Comparison of ENCODE assay signal across 19 cellular contexts in genomic region chr15:58741032-58741431, GRCh38. TPM values are rescaled to one million over a fixed set of nuclear protein-coding genes. Genes with fewer than 3 reads are reported as not detected.
A peak's percentile ranks its signal among the peaks of the same experiment; 100 is the strongest.
DNase-seq lines count a peak whose midpoint lies in the region; ATAC-seq, FAIRE-seq and TF ChIP-seq lines count a peak whose summit lies in the region.
"Had no signal": no experiment of that assay in that cellular context is flagged by ENCODE, and none has a peak within 500 bp of the region (broad histone marks: within the 10 kb centered on the region; RNA-seq: fewer than 3 reads in every experiment).

No MANE protein-coding gene starts in this region.

- in situ Hi-C loops in K562 (cut with MboI) (loop anchor here (10.0 kb wide), 1 partner anchor 306 kb away; the partner anchor contains the start of gene LIPC), brain microvascular endothelial cell (cut with HindIII; ENCODE audit: low pct_ligation_motif_present, low sequenced_read_pairs) (no loop called here)

- H3K9me3 ChIP-seq in BLaER1 (no peaks in the 10 kb centered on the region), K562 (replicated peaks; ENCODE audit: control insufficient read depth, insufficient read depth, low read depth, low read length) (no peaks in the 10 kb centered on the region), upper lobe of left lung (no peaks in the 10 kb centered on the region)
- no peaks in the 10 kb centered on the region for H3K9me3 ChIP-seq in CD4-positive, alpha-beta T cell (ENCODE audit: control insufficient read depth, low read length)
- H3K9me3 ChIP-seq in CD8-positive, alpha-beta memory T cell (ENCODE audit: low read length) = no peaks in the 10 kb centered on the region
- H3K9me3 ChIP-seq: Peyer's patch, SJSA1 had no signal

- peak overlapping the region; percentile 46 for H3K4me3 Mint-ChIP-seq in CD4-positive, alpha-beta T cell
- H3K4me3 Mint-ChIP-seq in CD8-positive, alpha-beta memory T cell = peak overlapping the region in 2 of 7 donors; percentile 4 to 8

- no peaks in the 10 kb centered on the region for H3K36me3 Mint-ChIP-seq in CD4-positive, alpha-beta T cell (ENCODE audit: low read depth)
- no peaks in the 10 kb centered on the region for H3K36me3 Mint-ChIP-seq in CD8-positive, alpha-beta memory T cell
- H3K36me3 Mint-ChIP-seq: IgD-negative memory B cell had no signal

- peaks cover 17% of the 10 kb centered on the region for H3K36me3 ChIP-seq in BLaER1
- peaks cover 5% of the 10 kb centered on the region; the same call in 2 of the 3 replicates for H3K36me3 ChIP-seq in K562 (ENCODE audit: control insufficient read depth, insufficient read depth, low read length)
- H3K36me3 ChIP-seq in brain microvascular endothelial cell (replicated peaks) = no peaks in the 10 kb centered on the region
- no peaks in the 10 kb centered on the region for H3K36me3 ChIP-seq in CD8-positive, alpha-beta memory T cell (ENCODE audit: insufficient read depth, low read length)
- no peaks in the 10 kb centered on the region for H3K36me3 ChIP-seq in upper lobe of left lung
- H3K36me3 ChIP-seq: Peyer's patch had no signal

- ATAC-seq in CD4-positive, alpha-beta T cell (ENCODE audit: poor library complexity) = no peak
- ATAC-seq in K562 (no peak), upper lobe of left lung (ENCODE audit: low FRiP score in 2 of 2) (no peak), HG02970 (IDR thresholded peaks at IDR 0.05; ENCODE audit: low FRiP score, unreplicated experiment) (no peak)

- peak overlapping the region; percentile 1 for H3K27ac Mint-ChIP-seq in CD4-positive, alpha-beta T cell
- H3K27ac Mint-ChIP-seq in CD8-positive, alpha-beta memory T cell = peak overlapping the region in 2 of 8 donors; percentile 12 to 18
- H3K27ac Mint-ChIP-seq: IgD-negative memory B cell had no signal

- H3K4me3 ChIP-seq in BLaER1 = no peak overlapping the region
- H3K4me3 ChIP-seq in K562 = no peak overlapping the region
- no peak overlapping the region for H3K4me3 ChIP-seq in brain microvascular endothelial cell (ENCODE audit: low read depth, low read length)
- H3K4me3 ChIP-seq in CD8-positive, alpha-beta memory T cell (ENCODE audit: low read length) = no peak overlapping the region
- no peak overlapping the region for H3K4me3 ChIP-seq in upper lobe of left lung
- H3K4me3 ChIP-seq: Peyer's patch, SJSA1 had no signal

- TF ChIP-seq RAD21 in K562 (CRISPR knock-in tag; conservative IDR thresholded peaks at IDR 0.05 in 1 of 2, IDR thresholded peaks at IDR 0.05 in 1 of 2) = no peak

- no peak overlapping the region for H2AFZ ChIP-seq in K562 (ENCODE audit: low read depth, low read length)

- FAIRE-seq in K562 (lab: Jason Lieb, UNC) = no peak
- FAIRE-seq: H1 had no signal

- intact Hi-C loops in CD4-positive, alpha-beta T cell (cut with DNase I, micrococcal nuclease) = loop anchor here in 1 of 2 experiments (5.0 kb wide), 1 partner anchor 41 kb away; no protein-coding TSS in a partner anchor
- intact Hi-C loops in K562 (cut with micrococcal nuclease) = no loop called here

- TF ChIP-seq EP300 in K562 (IDR thresholded peaks at IDR 0.05; ENCODE audit: low read length) = no peak
- no peak for TF ChIP-seq EP300 in upper lobe of left lung (IDR thresholded peaks at IDR 0.05)

- peaks cover 87% of the 10 kb centered on the region for H3K4me1 Mint-ChIP-seq in CD4-positive, alpha-beta T cell (ENCODE audit: low read depth)
- H3K4me1 Mint-ChIP-seq in CD8-positive, alpha-beta memory T cell = peaks cover 79 to 94% (median 93%) of the 10 kb centered on the region in 3 donors

- no peak overlapping the region for H3K9ac ChIP-seq in BLaER1
- H3K9ac ChIP-seq in K562 (ENCODE audit: insufficient read depth in 1 of 2, low read depth in 2 of 2, low read length in 2 of 2) = no peak overlapping the region

- peaks cover 100% of the 10 kb centered on the region for H4K20me1 ChIP-seq in BLaER1
- H4K20me1 ChIP-seq in K562 (replicated peaks; ENCODE audit: control insufficient read depth, insufficient read depth, low read length) = peaks cover 20% of the 10 kb centered on the region

- H3K27me3 ChIP-seq in BLaER1 (no peaks in the 10 kb centered on the region), K562 (ENCODE audit: control insufficient read depth in 2 of 2, insufficient read depth in 2 of 2, low read length in 2 of 2) (no peaks in the 10 kb centered on the region), brain microvascular endothelial cell (replicated peaks) (no peaks in the 10 kb centered on the region), upper lobe of left lung (no peaks in the 10 kb centered on the region)
- H3K27me3 ChIP-seq in CD4-positive, alpha-beta T cell (ENCODE audit: control insufficient read depth, insufficient read depth, low read length) = no peaks in the 10 kb centered on the region
- no peaks in the 10 kb centered on the region for H3K27me3 ChIP-seq in CD8-positive, alpha-beta memory T cell (ENCODE audit: insufficient read depth, low read length, poor library complexity, severe bottlenecking)
- H3K27me3 ChIP-seq: Peyer's patch, SJSA1 had no signal

- peaks cover 97% of the 10 kb centered on the region for H3K79me2 ChIP-seq in K562 (ENCODE audit: control insufficient read depth, insufficient read depth, low read length)

- no peak overlapping the region for H3K27ac ChIP-seq in BLaER1
- H3K27ac ChIP-seq in CD4-positive, alpha-beta T cell (ENCODE audit: low read depth, low read length) = no peak overlapping the region
- no peak overlapping the region for H3K27ac ChIP-seq in K562 (ENCODE audit: extremely low read depth, low read depth, low read length)
- H3K27ac ChIP-seq in brain microvascular endothelial cell = no peak overlapping the region
- H3K27ac ChIP-seq in CD8-positive, alpha-beta memory T cell (ENCODE audit: low read depth, low read length) = no peak overlapping the region
- no peak overlapping the region for H3K27ac ChIP-seq in upper lobe of left lung
- H3K27ac ChIP-seq: Peyer's patch, SJSA1 had no signal

- CTCF ChIA-PET in CD4-positive, alpha-beta T cell (lab: Charles Lee) = interaction anchor here (0.8 to 1.9 kb wide), 2 partner anchors 15 to 30 kb away, joined by 3 to 6 read pairs; partner anchors contain the start of gene MINDY2
- CTCF ChIA-PET in K562 (lab: Yijun Ruan, JAX; ENCODE audit: low intra/inter-chr PET ratio) = no interaction called here
- CTCF ChIA-PET in CD8-positive, alpha-beta memory T cell (lab: Charles Lee) = no interaction called here

- H3K9me3 Mint-ChIP-seq in CD4-positive, alpha-beta T cell = no peaks in the 10 kb centered on the region
- H3K9me3 Mint-ChIP-seq in CD8-positive, alpha-beta memory T cell = no peaks in the 10 kb centered on the region
- H3K9me3 Mint-ChIP-seq: IgD-negative memory B cell had no signal

- BruUV-seq in K562 (replicated peaks; lab: Mats Ljungman, UMichigan) = no TSS peak

- POLR2A ChIA-PET in CD4-positive, alpha-beta T cell (lab: Charles Lee) = no interaction called here
- POLR2A ChIA-PET in K562 (lab: Yijun Ruan, JAX) = interaction anchor here (1.1 kb wide), 1 partner anchor 9 kb away, joined by 3 read pairs; no protein-coding TSS in a partner anchor
- POLR2A ChIA-PET in CD8-positive, alpha-beta memory T cell (lab: Charles Lee) = no interaction called here

- no peak for TF ChIP-seq CTCF in CD4-positive, alpha-beta T cell (IDR thresholded peaks at IDR 0.05)
- TF ChIP-seq CTCF in K562 (IDR thresholded peaks at IDR 0.05 in 2 of 3, conservative IDR thresholded peaks at IDR 0.05 in 1 of 3; ENCODE audit: insufficient read depth in 2 of 3, low read depth in 1 of 3, low read length in 3 of 3) (no peak), brain microvascular endothelial cell (IDR thresholded peaks at IDR 0.05; ENCODE audit: low read depth, low read length, missing control alignments) (no peak), upper lobe of left lung (IDR thresholded peaks at IDR 0.05) (no peak)

- no peaks in the 10 kb centered on the region for H3K27me3 Mint-ChIP-seq in CD4-positive, alpha-beta T cell
- H3K27me3 Mint-ChIP-seq in CD8-positive, alpha-beta memory T cell = no peaks in the 10 kb centered on the region
- H3K27me3 Mint-ChIP-seq: IgD-negative memory B cell had no signal

- no peaks in the 10 kb centered on the region for H3K9me1 ChIP-seq in K562 (ENCODE audit: control insufficient read depth, insufficient read depth, low read length)

- peaks cover 99% of the 10 kb centered on the region for H3K4me1 ChIP-seq in BLaER1
- H3K4me1 ChIP-seq in K562 (replicated peaks in 1 of 2; ENCODE audit: control insufficient read depth in 2 of 2, insufficient read depth in 2 of 2, low read length in 2 of 2) = peaks cover 0 to 25% of the 10 kb centered on the region in 2 experiments; a peak in 4 of 5 replicates
- peaks cover 46% of the 10 kb centered on the region for H3K4me1 ChIP-seq in CD8-positive, alpha-beta memory T cell (ENCODE audit: insufficient read depth, low read length)
- H3K4me1 ChIP-seq in upper lobe of left lung = peaks cover 19 to 57% (median 40%) of the 10 kb centered on the region in 4 donors

- H3K4me2 ChIP-seq in BLaER1 (peak overlapping the region; percentile 46), K562 (ENCODE audit: insufficient read depth, low read length) (no peak overlapping the region)

- 61% methylated on average over 2 of the region's 2 CpGs for WGBS in K562 (ENCODE audit: insufficient coverage, low coverage, missing lambda C conversion rate)
- WGBS in upper lobe of left lung, 2 donors = 90 to 93% methylated on average over 2 of the region's 2 CpGs

- TF ChIP-seq POLR2A in K562 (conservative IDR thresholded peaks at IDR 0.05) (no peak), upper lobe of left lung (IDR thresholded peaks at IDR 0.05) (no peak)

- DNase-seq in CD4-positive, alpha-beta T cell = no peak
- DNase-seq in NAMALWA (ENCODE audit: low spot score) (peak; percentile 41), K562 (ENCODE audit: extremely low read depth in 1 of 4, low spot score in 3 of 4) (no peak), brain microvascular endothelial cell (no peak), upper lobe of left lung (no peak)
- no peak for DNase-seq in CD8-positive, alpha-beta memory T cell
- DNase-seq: C1 segment of cervical spinal cord, DND-41, Karpas-422, NCI-H146, NCI-H2029 treated with DMSO at 0.1 percent for 48 hours, NCI-H226, NCI-H510A treated with DMSO at 0.1 percent for 48 hours, Peyer's patch had no signal

RNA-seq across cellular contexts. Expression of gene ADAM10, which starts 8.5 kb away (rescaled TPM):
- total RNA-seq in CD4-positive, alpha-beta T cell = 10 to 100 TPM; 70.5 to 80.4 TPM
- total RNA-seq in K562 (2011; cell fraction: chromatin; rRNA removed; ENCODE audit: low replicate concordance) = 130 and 336 TPM in 2 replicates
- total RNA-seq in K562 (2011; cell fraction: nucleolus; rRNA removed) = 99.7 and 127 TPM in 2 replicates
- 159 and 204 TPM in 2 replicates for total RNA-seq in K562 (2011; cell fraction: nucleoplasm; rRNA removed)
- 75.8 and 77.6 TPM in 2 replicates for total RNA-seq in K562 (2014; rRNA removed)
- 55.4 and 67.1 TPM in 2 replicates for total RNA-seq in K562 (2014; rRNA removed; fragmentation: Illumina TruSeq; extraction: Trizol)
- total RNA-seq in K562 (2015; rRNA removed; fragmentation: Illumina TruSeq; extraction: Trizol) = 47.8 and 53.9 TPM in 2 replicates
- total RNA-seq in K562 (2021) = 76.9 and 87.1 TPM in 2 replicates
- 128 and 152 TPM in 2 replicates for polyA plus RNA-seq in K562 (2011; rRNA removed)
- polyA plus RNA-seq in K562 (2011; cell fraction: cytosol; rRNA removed) = 38.4 and 51.8 TPM in 2 replicates
- 44.2 and 50.4 TPM in 2 replicates for polyA plus RNA-seq in K562 (2011; cell fraction: nucleus; rRNA removed)
- polyA plus RNA-seq in K562 (2012) = 87.7 and 112 TPM in 2 replicates
- 57.3 and 62.8 TPM in 2 replicates for polyA plus RNA-seq in K562 (2014; fragmentation: Illumina TruSeq; extraction: Trizol)
- polyA plus RNA-seq in K562 (2014; fragmentation: Nextera tagmentation; extraction: Ambion mirVana) = 10 to 100 TPM; 11.9 to 14.0 TPM
- polyA plus RNA-seq in K562 (2014; rRNA removed) = 59.9 and 68.8 TPM in 2 replicates
- polyA minus RNA-seq in K562 (2011; rRNA and poly(A)+ RNA removed) = 238 and 267 TPM in 2 replicates
- 69.0 and 93.3 TPM in 2 replicates for polyA minus RNA-seq in K562 (2011; cell fraction: cytosol; rRNA and poly(A)+ RNA removed)
- 76.6 and 134 TPM in 2 replicates for polyA minus RNA-seq in K562 (2011; cell fraction: nucleus; rRNA and poly(A)+ RNA removed)
- total RNA-seq in CD8-positive, alpha-beta memory T cell = 10 to 100 TPM; 81.6 to 86.6 TPM
- polyA plus RNA-seq in CD8-positive, alpha-beta memory T cell = 120 TPM
- total RNA-seq in upper lobe of left lung = 100 to 1,000 TPM in 3 of 6 donors, 10 to 100 TPM in 3; 64.5 to 139 (median 93.5) TPM

RNA-seq across cellular contexts. Expression of gene MINDY2, which starts 30.1 kb away (rescaled TPM):
- 1 to 10 TPM; 7.5 to 7.7 TPM for total RNA-seq in CD4-positive, alpha-beta T cell
- total RNA-seq in K562 (2011; cell fraction: chromatin; rRNA removed; ENCODE audit: low replicate concordance) = 23.4 and 26.8 TPM in 2 replicates
- 8.7 and 12.1 TPM in 2 replicates for total RNA-seq in K562 (2011; cell fraction: nucleolus; rRNA removed)
- 12.0 and 18.9 TPM in 2 replicates for total RNA-seq in K562 (2011; cell fraction: nucleoplasm; rRNA removed)
- total RNA-seq in K562 (2014; rRNA removed) (5.7 and 9.3 TPM in 2 replicates), K562 (2014; rRNA removed; fragmentation: Illumina TruSeq; extraction: Trizol) (12.5 and 12.6 TPM in 2 replicates), K562 (2015; rRNA removed; fragmentation: Illumina TruSeq; extraction: Trizol) (10.1 and 11.7 TPM in 2 replicates), K562 (2021) (9.9 and 12.1 TPM in 2 replicates), upper lobe of left lung (10 to 100 TPM; 20.5 to 38.5 (median 29.9) TPM)
- polyA plus RNA-seq in K562 (2011; rRNA removed) (14.5 and 15.3 TPM in 2 replicates), K562 (2014; fragmentation: Illumina TruSeq; extraction: Trizol) (5.7 and 7.2 TPM in 2 replicates), K562 (2014; fragmentation: Nextera tagmentation; extraction: Ambion mirVana) (1 to 10 TPM; 2.4 to 3.8 TPM), K562 (2014; rRNA removed) (4.0 and 4.9 TPM in 2 replicates)
- 3.6 and 4.5 TPM in 2 replicates for polyA plus RNA-seq in K562 (2011; cell fraction: cytosol; rRNA removed)
- polyA plus RNA-seq in K562 (2011; cell fraction: nucleus; rRNA removed) = 5.6 and 6.6 TPM in 2 replicates
- 5.9 and 8.9 TPM in 2 replicates for polyA plus RNA-seq in K562 (2012)
- polyA minus RNA-seq in K562 (2011; rRNA and poly(A)+ RNA removed) = 39.5 and 52.5 TPM in 2 replicates
- polyA minus RNA-seq in K562 (2011; cell fraction: cytosol; rRNA and poly(A)+ RNA removed) = 12.9 and 22.1 TPM in 2 replicates
- polyA minus RNA-seq in K562 (2011; cell fraction: nucleus; rRNA and poly(A)+ RNA removed) = 10.1 and 15.7 TPM in 2 replicates
- total RNA-seq in CD8-positive, alpha-beta memory T cell = 10 to 100 TPM in 1 of 2 experiments, 1 to 10 TPM in 1; 9.6 to 12.1 TPM
- 18.8 TPM for polyA plus RNA-seq in CD8-positive, alpha-beta memory T cell
